ENCODE assay signal across 8 cellular contexts in the genomic region with DNA sequence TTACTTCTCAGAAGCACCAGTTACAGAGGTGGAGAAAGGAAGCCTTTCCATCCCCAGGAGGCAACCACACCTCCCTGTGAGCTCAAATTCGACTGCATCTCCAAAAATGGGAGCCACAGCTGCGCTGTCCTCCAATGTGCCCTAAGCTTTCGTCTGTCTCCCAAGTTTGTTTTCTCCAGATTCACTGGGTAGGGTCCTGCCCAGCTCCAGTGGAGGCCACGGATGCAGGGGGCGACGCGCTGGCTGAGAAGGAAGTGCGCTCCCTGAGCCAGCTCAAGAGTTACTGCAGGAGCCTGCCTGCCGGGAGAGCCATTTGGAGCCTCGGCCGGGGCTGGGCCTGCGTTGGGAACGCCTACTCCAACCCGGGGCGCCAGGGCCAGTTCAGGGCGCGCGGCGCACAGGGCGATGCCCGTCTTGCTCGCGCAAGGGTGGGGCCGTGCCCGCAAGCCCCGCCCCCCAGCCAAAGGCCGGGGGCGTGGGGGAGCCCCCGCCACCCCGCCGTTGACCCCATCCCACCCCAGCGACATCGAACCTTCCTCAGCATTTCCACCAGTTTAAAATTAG. TPM values are rescaled to one million over a fixed set of nuclear protein-coding genes. Genes with fewer than 3 reads are reported as not detected.
DNase-seq lines count a peak whose midpoint lies in the region; ATAC-seq and TF ChIP-seq lines count a peak whose summit lies in the region.

No MANE protein-coding gene starts in this region.

- H3K4me3 ChIP-seq in neuronal stem cell (ENCODE audit: low read length in 2 of 2), result peak overlapping the region; percentile 38 to 82

- H3K4me1 ChIP-seq in neuronal stem cell (ENCODE audit: control insufficient read depth in 2 of 2, insufficient read depth in 1 of 2, low read depth in 1 of 2, low read length in 2 of 2), result peaks cover 10 to 15% of the 10 kb centered on the region in 2 donors

- DNase-seq in Caki2 (ENCODE audit: low read depth) (peak; percentile 73), HS-5 (ENCODE audit: low read depth) (peak; percentile 25), RWPE1 (ENCODE audit: low spot score) (peak; percentile 88), foreskin melanocyte (peak; percentile 83), neuronal stem cell (ENCODE audit: low spot score) (peak; percentile 76), stromal cell of bone marrow (ENCODE audit: low read depth) (peak; percentile 76)
- DNase-seq in activated naive CD4-positive, alpha-beta T cell (lab: John Stamatoyannopoulos, UW), result peak in 3 of 4 experiments; percentile 29 to 66 (median 42)

- H3K27ac ChIP-seq in RWPE1 (peak overlapping the region; percentile 92), neuronal stem cell (replicated peaks; ENCODE audit: low read length) (peak overlapping the region; percentile 16)

- H4K91ac ChIP-seq in neuronal stem cell (ENCODE audit: low read depth, low read length, poor library complexity), result no peak overlapping the region

- peak overlapping the region; percentile 80 for H3K9ac ChIP-seq in neuronal stem cell (ENCODE audit: low read depth, low read length, poor library complexity)

- H4K8ac ChIP-seq in neuronal stem cell (ENCODE audit: low read depth, low read length), result no peak overlapping the region

- CTCF ChIA-PET in RWPE1 (lab: Yijun Ruan, JAX), result interaction anchor here (1.2 to 2.0 kb wide), 3 partner anchors 13 to 258 kb away, joined by 3 to 5 read pairs (median 4); no protein-coding TSS in a partner anchor

- no CpG with 5 or more reads among the region's 33 CpGs for WGBS in neuronal stem cell (ENCODE audit: extremely low coverage in 2 of 2, insufficient read length in 2 of 2, insufficient replicate concordance in 1 of 2), 2 donors

- no peak overlapping the region for H3K18ac ChIP-seq in neuronal stem cell (ENCODE audit: low read length)

- H3K23ac ChIP-seq in neuronal stem cell (ENCODE audit: low read depth, low read length, poor library complexity), result no peak overlapping the region

- H3K27me3 ChIP-seq in neuronal stem cell (ENCODE audit: control insufficient read depth in 3 of 3, insufficient read depth in 3 of 3, low read depth in 1 of 3, low read length in 3 of 3), result no peaks in the 10 kb centered on the region

- in situ Hi-C loops in Caki2 (cut with HindIII; ENCODE audit: low pct_unique_long_range_greater_than_20kb, low sequenced_read_pairs), result no loop called here

- no peak overlapping the region for H2BK5ac ChIP-seq in neuronal stem cell (ENCODE audit: low read length)

- ATAC-seq in GM21367 (IDR thresholded peaks at IDR 0.05; ENCODE audit: unreplicated experiment), result peak; percentile 86

- no peaks in the 10 kb centered on the region for H3K9me3 ChIP-seq in neuronal stem cell (replicated peaks in 1 of 2; ENCODE audit: control insufficient read depth in 2 of 2, insufficient read depth in 1 of 2, low read depth in 1 of 2, low read length in 2 of 2)

- POLR2A ChIA-PET in RWPE1 (lab: Yijun Ruan, JAX; ENCODE audit: low non-redundant PET), result interaction anchor here (0.6 to 1.5 kb wide), 4 partner anchors 18 to 1607 kb away, joined by 3 to 10 read pairs (median 4); no protein-coding TSS in a partner anchor

- TF ChIP-seq CTCF in RWPE1 (conservative IDR thresholded peaks at IDR 0.05; ENCODE audit: low read depth), result no peak

- no peak overlapping the region for H2BK120ac ChIP-seq in neuronal stem cell (ENCODE audit: low read depth, low read length)

- H3K4me2 ChIP-seq in neuronal stem cell (ENCODE audit: insufficient read depth, low read length, poor library complexity, severe bottlenecking), result peak overlapping the region; percentile 64

- H2AK5ac ChIP-seq in neuronal stem cell (ENCODE audit: low read depth, low read length), result no peak overlapping the region

- H2BK15ac ChIP-seq in neuronal stem cell (ENCODE audit: low read length), result no peak overlapping the region

- H3K79me1 ChIP-seq in neuronal stem cell (ENCODE audit: low read depth, low read length), result peaks cover 6% of the 10 kb centered on the region

- no peak overlapping the region for H2BK12ac ChIP-seq in neuronal stem cell (ENCODE audit: low read length)

- H3K4ac ChIP-seq in neuronal stem cell (ENCODE audit: low read length), result no peak overlapping the region

- peak overlapping the region; percentile 32 for H2AFZ ChIP-seq in neuronal stem cell (ENCODE audit: low read length)

- H3K36me3 ChIP-seq in neuronal stem cell (replicated peaks in 1 of 2; ENCODE audit: control insufficient read depth in 2 of 2, insufficient read depth in 2 of 2, low read length in 2 of 2), result peaks cover 8 to 20% of the 10 kb centered on the region in 2 donors

- H3K14ac ChIP-seq in neuronal stem cell (ENCODE audit: low read length), result no peak overlapping the region

RNA-seq across cellular contexts. Expression of a gene that starts 19.5 kb away (rescaled TPM):
- total RNA-seq in Caki2 (2014; rRNA removed; shearing (Covaris generic); ENCODE audit: low replicate concordance), result 4.6 and 12.9 TPM in 2 replicates
- polyA plus RNA-seq in neuronal stem cell (2013, experiment 1 of 2), result 24.0 TPM
- 25.7 TPM for polyA plus RNA-seq in neuronal stem cell (2013, experiment 2 of 2)

Comparison
In these comparisons a context has a peak if more than half of its experiments do, and no peak if none do; other contexts are left out.
1. Peak in every context shown above with its lines: DNase-seq, ATAC-seq, H3K4me3 ChIP-seq and H3K27ac ChIP-seq.
2. DNase-seq: peak in every context shown above with its lines; median percentile 88 in RWPE1; 83 in foreskin melanocyte; 76 in neuronal stem cell; 76 in stromal cell of bone marrow; 73 in Caki2; 42 in activated naive CD4-positive, alpha-beta T cell; 25 in HS-5.